Comparison of ENCODE assay signal across 16 cellular contexts in genomic region chr1:71083271-71083670, GRCh38. TPM values are rescaled to one million over a fixed set of nuclear protein-coding genes. Genes with fewer than 3 reads are reported as not detected.
A peak's percentile ranks its signal among the peaks of the same experiment; 100 is the strongest.
DNase-seq lines count a peak whose midpoint lies in the region; ATAC-seq and TF ChIP-seq lines count a peak whose summit lies in the region.
"Had no signal": no experiment of that assay in that cellular context is flagged by ENCODE, and none has a peak within 500 bp of the region (broad histone marks: within the 10 kb centered on the region; RNA-seq: fewer than 3 reads in every experiment).

No MANE protein-coding gene starts in this region.

- no peak for ATAC-seq in HG02970 (IDR thresholded peaks at IDR 0.05; ENCODE audit: low FRiP score, unreplicated experiment)
- ATAC-seq: PC-3 had no signal

- H3K4me3 Mint-ChIP-seq in neural crest cell: peak overlapping the region; percentile 44
- H3K4me3 Mint-ChIP-seq: CD14-positive monocyte, H9 had no signal

- DNase-seq in EH (ENCODE audit: low read depth) (peak; percentile 10), astrocyte of the spinal cord (ENCODE audit: low read depth, low spot score) (peak; percentile 6), fibroblast of villous mesenchyme (ENCODE audit: low read depth) (peak; percentile 17), neural crest cell (ENCODE audit: low read depth, low spot score) (no peak), left ventricle myocardium inferior (no peak), DMS79 (lab: John Stamatoyannopoulos, UW) (no peak)
- DNase-seq in activated CD8-positive, alpha-beta memory T cell treated with anti-CD3 and anti-CD28 coated beads, Interleukin-2, amount 50 U/mL, for 48 hours: no peak
- DNase-seq: Caco-2; H9; NCI-H146; NCI-H69; NK-92 treated with Interleukin-12 subunit alpha and Interleukin-12 subunit beta, amount 100 ng/mL, for 24 hours had no signal

- no peak for TF ChIP-seq CTCF in astrocyte of the spinal cord (IDR thresholded peaks at IDR 0.05; ENCODE audit: low read depth, low read length)
- no peak for TF ChIP-seq CTCF in fibroblast of villous mesenchyme (IDR thresholded peaks at IDR 0.05; ENCODE audit: insufficient read depth, low read depth, low read length)
- no peak for TF ChIP-seq CTCF in neural crest cell (conservative IDR thresholded peaks at IDR 0.05)
- TF ChIP-seq CTCF in left ventricle myocardium inferior (IDR thresholded peaks at IDR 0.05; ENCODE audit: borderline replicate concordance): no peak

- H3K4me3 ChIP-seq in astrocyte of the spinal cord (ENCODE audit: low read depth, low read length) (no peak overlapping the region), fibroblast of villous mesenchyme (ENCODE audit: low read depth, low read length) (no peak overlapping the region), left ventricle myocardium inferior (no peak overlapping the region)
- H3K4me3 ChIP-seq: SK-N-MC had no signal

- no peaks in the 10 kb centered on the region for H3K9me3 ChIP-seq in left ventricle myocardium inferior (replicated peaks)
- H3K9me3 ChIP-seq: Caco-2 had no signal

- peaks cover 2% of the 10 kb centered on the region for H3K36me3 ChIP-seq in left ventricle myocardium inferior

- peaks cover 7% of the 10 kb centered on the region for H3K9me3 Mint-ChIP-seq in neural crest cell
- H3K9me3 Mint-ChIP-seq: H9 had no signal

- peaks cover 25% of the 10 kb centered on the region for H3K4me1 Mint-ChIP-seq in neural crest cell

- peaks cover 3% of the 10 kb centered on the region for H3K36me3 Mint-ChIP-seq in neural crest cell (ENCODE audit: low read depth)

- intact Hi-C loops in left ventricle myocardium inferior (cut with micrococcal nuclease): no loop called here

- H3K4me1 ChIP-seq in left ventricle myocardium inferior: peaks cover 25% of the 10 kb centered on the region
- H3K4me1 ChIP-seq: Caco-2 had no signal

- H3K27me3 ChIP-seq in left ventricle myocardium inferior (ENCODE audit: low read depth): no peaks in the 10 kb centered on the region

- in situ Hi-C loops in astrocyte of the spinal cord (cut with HindIII; ENCODE audit: low sequenced_read_pairs): no loop called here

- H3K27me3 Mint-ChIP-seq in neural crest cell (ENCODE audit: low read depth): peaks cover 54% of the 10 kb centered on the region

- no peak overlapping the region for H3K27ac ChIP-seq in left ventricle myocardium inferior (replicated peaks)
- H3K27ac ChIP-seq: SK-N-MC had no signal

- no peak overlapping the region for H3K27ac Mint-ChIP-seq in neural crest cell (ENCODE audit: unreplicated experiment)
- H3K27ac Mint-ChIP-seq: CD14-positive monocyte, H9 had no signal

RNA-seq across cellular contexts. Expression of gene ZRANB2, which starts 2.4 kb away (rescaled TPM):
- total RNA-seq in fibroblast of villous mesenchyme (23.8 and 47.1 TPM in 2 replicates), neural crest cell (112 and 113 TPM in 2 replicates), left ventricle myocardium inferior (58.5 TPM)

RNA-seq across cellular contexts. Expression of gene PTGER3, which starts 35.7 kb away (rescaled TPM):
- total RNA-seq in fibroblast of villous mesenchyme (0.86 and 0.97 TPM in 2 replicates), neural crest cell (not detected in 2 replicates), left ventricle myocardium inferior (2.6 TPM)
- total RNA-seq: Caco-2 had no signal

Comparison
In these comparisons a context has a peak if more than half of its experiments do, and no peak if none do; other contexts are left out.
1. DNase-seq: peak in EH (single experiment), astrocyte of the spinal cord (single experiment) and fibroblast of villous mesenchyme (single experiment); none in neural crest cell (single experiment), left ventricle myocardium inferior (single experiment), activated CD8-positive, alpha-beta memory T cell treated with anti-CD3 and anti-CD28 coated beads, Interleukin-2, amount 50 U/mL, for 48 hours (single experiment) and DMS79 (single experiment).